Comparison of ENCODE assay signal across 16 cellular contexts in genomic region chr7:42126475-42127231, GRCh38.
"Had no signal": no experiment of that assay in that cellular context is flagged by ENCODE, and none has a peak within 500 bp of the region (broad histone marks: within the 10 kb centered on the region; RNA-seq: fewer than 3 reads in every experiment).

No MANE protein-coding gene starts in this region.

- H3K36me3 ChIP-seq: colonic mucosa, lower lobe of right lung, neutrophil, thoracic aorta had no signal

- ATAC-seq: body of pancreas; esophagus mucosa; sciatic nerve; stimulated activated effector memory CD8-positive, alpha-beta T cell treated with anti-CD3 and anti-CD28 coated beads, Interleukin-12 subunit alpha, Interleukin-12 subunit beta, amount 100 ng/mL, for 72 hours had no signal

- DNase-seq: activated CD4-positive, alpha-beta T cell treated with anti-CD3 and anti-CD28 coated beads, Interleukin-2, amount 50 U/mL, for 4 hours; body of pancreas; colonic mucosa; left cardiac atrium; lower lobe of right lung; stimulated activated CD4-positive, alpha-beta T cell treated with anti-CD3 and anti-CD28 coated beads, Interleukin-4, amount 100 ng/mL, for 24 hours had no signal

- H3K27me3 ChIP-seq: body of pancreas, colonic mucosa, neutrophil had no signal

- H3K27ac Mint-ChIP-seq: activated T-helper 1 cell treated with anti-CD3 and anti-CD28 coated beads, Interleukin-12 subunit alpha, Interleukin-12 subunit beta, Interleukin-2, Interleukin-4 antibody, amounts not matched to agents 30 ng/mL and 10 ng/mL and 1 ng/mL, durations not matched to agents 14 hours and 24 hours and 36 hours; stimulated activated effector memory CD8-positive, alpha-beta T cell treated with anti-CD3 and anti-CD28 coated beads, Interleukin-12 subunit alpha, Interleukin-12 subunit beta, amount 100 ng/mL, for 72 hours had no signal

- H3K36me3 Mint-ChIP-seq: stimulated activated effector memory CD8-positive, alpha-beta T cell treated with anti-CD3 and anti-CD28 coated beads, Interleukin-12 subunit alpha, Interleukin-12 subunit beta, amount 100 ng/mL, for 72 hours had no signal

- H3K9me3 Mint-ChIP-seq: activated T-helper 1 cell treated with anti-CD3 and anti-CD28 coated beads, Interleukin-12 subunit alpha, Interleukin-12 subunit beta, Interleukin-2, Interleukin-4 antibody, amounts not matched to agents 30 ng/mL and 10 ng/mL and 1 ng/mL, durations not matched to agents 14 hours and 24 hours and 36 hours had no signal

- H3K9me3 ChIP-seq: body of pancreas, colonic mucosa, lower lobe of right lung, neutrophil, thoracic aorta had no signal

- H3K4me3 ChIP-seq: body of pancreas, colonic mucosa, lower lobe of right lung, SK-N-MC, thoracic aorta had no signal

- H3K27ac ChIP-seq: body of pancreas, colonic mucosa, lower lobe of right lung, neutrophil, SK-N-MC, thoracic aorta had no signal

- H3K4me3 Mint-ChIP-seq: activated T-helper 1 cell treated with anti-CD3 and anti-CD28 coated beads, Interleukin-12 subunit alpha, Interleukin-12 subunit beta, Interleukin-2, Interleukin-4 antibody, amounts not matched to agents 30 ng/mL and 10 ng/mL and 1 ng/mL, durations not matched to agents 14 hours and 24 hours and 36 hours; central memory CD8-positive, alpha-beta T cell; stimulated activated effector memory CD8-positive, alpha-beta T cell treated with anti-CD3 and anti-CD28 coated beads, Interleukin-12 subunit alpha, Interleukin-12 subunit beta, amount 100 ng/mL, for 72 hours had no signal

- FAIRE-seq: islet of Langerhans, urothelium cell line had no signal

- H3K4me1 Mint-ChIP-seq: central memory CD8-positive, alpha-beta T cell; stimulated activated effector memory CD8-positive, alpha-beta T cell treated with anti-CD3 and anti-CD28 coated beads, Interleukin-12 subunit alpha, Interleukin-12 subunit beta, amount 100 ng/mL, for 72 hours had no signal

- H3K4me1 ChIP-seq: body of pancreas, colonic mucosa had no signal

- H3K27me3 Mint-ChIP-seq: central memory CD8-positive, alpha-beta T cell had no signal
